ENCODE assay signal across 1 cellular context in genomic region chr1:72915581-72915980, GRCh38.
TF ChIP-seq lines count a peak whose summit lies in the region.

No MANE protein-coding gene starts in this region.

TF ChIP-seq in WTC11, 78 proteins besides CTCF, POLR2A, EP300 and RAD21 (continued from another document):
- TF ChIP-seq TEAD4 (CRISPR knock-in tag; IDR thresholded peaks at IDR 0.05) (no peak), MXD4 (CRISPR knock-in tag; IDR thresholded peaks at IDR 0.05; ENCODE audit: borderline replicate concordance) (no peak), NFYB (CRISPR knock-in tag; conservative IDR thresholded peaks at IDR 0.05; ENCODE audit: low read depth) (no peak), CBFB (CRISPR knock-in tag; IDR thresholded peaks at IDR 0.05; ENCODE audit: low read depth) (no peak), E2F5 (CRISPR knock-in tag; IDR thresholded peaks at IDR 0.05) (no peak), USF1 (CRISPR knock-in tag; IDR thresholded peaks at IDR 0.05) (no peak), ZNF281 (CRISPR knock-in tag; IDR thresholded peaks at IDR 0.05) (no peak), ELF4 (CRISPR knock-in tag; IDR thresholded peaks at IDR 0.05; ENCODE audit: low read depth) (no peak), CREM (CRISPR knock-in tag; IDR thresholded peaks at IDR 0.05) (no peak), ZNF423 (CRISPR knock-in tag; IDR thresholded peaks at IDR 0.05) (no peak), ZNF263 (CRISPR knock-in tag; IDR thresholded peaks at IDR 0.05; ENCODE audit: low read depth) (no peak), ATF3 (CRISPR knock-in tag; conservative IDR thresholded peaks at IDR 0.05) (no peak)
